1 cellular context compared by ENCODE assay signal in the genomic region with DNA sequence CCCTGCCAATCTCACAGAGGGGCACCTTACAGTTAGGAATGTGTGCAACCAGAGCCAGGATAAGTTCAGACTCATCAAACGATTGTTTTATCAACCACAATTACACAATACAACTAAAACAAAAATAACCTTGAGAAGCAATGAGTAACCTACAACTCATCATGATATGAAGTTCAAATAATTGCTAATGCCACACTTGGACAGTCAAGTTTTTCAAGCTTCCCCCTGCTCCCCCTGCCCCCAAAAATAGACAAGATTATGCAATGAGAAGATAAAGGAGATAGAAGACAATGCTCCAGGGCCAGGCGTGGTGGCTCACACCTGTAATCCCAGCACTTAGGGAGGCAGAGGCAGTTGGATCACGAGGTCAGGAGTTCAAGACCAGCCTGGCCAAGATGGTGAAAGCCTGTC.
TF ChIP-seq lines count a peak whose summit lies in the region.

No MANE protein-coding gene starts in this region.

TF ChIP-seq in HepG2, 621 proteins besides CTCF, POLR2A, EP300 and RAD21 (continued from another document and continues in another):
- TF ChIP-seq SP140L (CRISPR knock-in tag; IDR thresholded peaks at IDR 0.05; ENCODE audit: borderline replicate concordance): no peak
- TF ChIP-seq HNRNPH1 (optimal IDR thresholded peaks at IDR 0.05; ENCODE audit: low read depth, low read length): no peak
- TF ChIP-seq, protein P1, sequence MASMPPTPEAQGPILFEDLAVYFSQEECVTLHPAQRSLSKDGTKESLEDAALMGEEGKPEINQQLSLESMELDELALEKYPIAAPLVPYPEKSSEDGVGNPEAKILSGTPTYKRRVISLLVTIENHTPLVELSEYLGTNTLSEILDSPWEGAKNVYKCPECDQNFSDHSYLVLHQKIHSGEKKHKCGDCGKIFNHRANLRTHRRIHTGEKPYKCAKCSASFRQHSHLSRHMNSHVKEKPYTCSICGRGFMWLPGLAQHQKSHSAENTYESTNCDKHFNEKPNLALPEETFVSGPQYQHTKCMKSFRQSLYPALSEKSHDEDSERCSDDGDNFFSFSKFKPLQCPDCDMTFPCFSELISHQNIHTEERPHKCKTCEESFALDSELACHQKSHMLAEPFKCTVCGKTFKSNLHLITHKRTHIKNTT (CRISPR knock-in tag; IDR thresholded peaks at IDR 0.05): no peak
- peak; percentile 91 for TF ChIP-seq ZNF460 (CRISPR knock-in tag; IDR thresholded peaks at IDR 0.05; ENCODE audit: borderline replicate concordance)
- TF ChIP-seq, protein P2, sequence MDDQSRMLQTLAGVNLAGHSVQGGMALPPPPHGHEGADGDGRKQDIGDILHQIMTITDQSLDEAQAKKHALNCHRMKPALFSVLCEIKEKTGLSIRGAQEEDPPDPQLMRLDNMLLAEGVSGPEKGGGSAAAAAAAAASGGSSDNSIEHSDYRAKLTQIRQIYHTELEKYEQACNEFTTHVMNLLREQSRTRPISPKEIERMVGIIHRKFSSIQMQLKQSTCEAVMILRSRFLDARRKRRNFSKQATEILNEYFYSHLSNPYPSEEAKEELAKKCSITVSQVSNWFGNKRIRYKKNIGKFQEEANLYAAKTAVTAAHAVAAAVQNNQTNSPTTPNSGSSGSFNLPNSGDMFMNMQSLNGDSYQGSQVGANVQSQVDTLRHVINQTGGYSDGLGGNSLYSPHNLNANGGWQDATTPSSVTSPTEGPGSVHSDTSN (CRISPR knock-in tag; IDR thresholded peaks at IDR 0.05; ENCODE audit: borderline replicate concordance): no peak
- no peak for TF ChIP-seq KDM5A (IDR thresholded peaks at IDR 0.05; ENCODE audit: borderline replicate concordance, low read length)
- TF ChIP-seq PCBP1 (IDR thresholded peaks at IDR 0.05; ENCODE audit: borderline replicate concordance, low read depth, low read length): no peak
- TF ChIP-seq ZBED4 (CRISPR knock-in tag; IDR thresholded peaks at IDR 0.05; ENCODE audit: borderline replicate concordance): no peak
- no peak for TF ChIP-seq TBP (CRISPR knock-in tag; IDR thresholded peaks at IDR 0.05)
- no peak for TF ChIP-seq MAZ (IDR thresholded peaks at IDR 0.05; ENCODE audit: borderline replicate concordance, low read depth, low read length)
- no peak for TF ChIP-seq MAZ (CRISPR knock-in tag; IDR thresholded peaks at IDR 0.05; ENCODE audit: low read depth)
- TF ChIP-seq TAF1 (CRISPR knock-in tag; IDR thresholded peaks at IDR 0.05): no peak
- no peak for TF ChIP-seq TEAD3 (CRISPR knock-in tag; optimal IDR thresholded peaks at IDR 0.05; ENCODE audit: borderline replicate concordance)
- TF ChIP-seq, protein P3, sequence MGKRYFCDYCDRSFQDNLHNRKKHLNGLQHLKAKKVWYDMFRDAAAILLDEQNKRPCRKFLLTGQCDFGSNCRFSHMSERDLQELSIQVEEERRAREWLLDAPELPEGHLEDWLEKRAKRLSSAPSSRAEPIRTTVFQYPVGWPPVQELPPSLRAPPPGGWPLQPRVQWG (CRISPR knock-in tag; IDR thresholded peaks at IDR 0.05; ENCODE audit: borderline replicate concordance, low read depth): no peak
- no peak for TF ChIP-seq NFE2L2 (IDR thresholded peaks at IDR 0.05; ENCODE audit: low read length)
- no peak for TF ChIP-seq RFXANK (CRISPR knock-in tag; IDR thresholded peaks at IDR 0.05)
- no peak for TF ChIP-seq ZNF337 (CRISPR knock-in tag; IDR thresholded peaks at IDR 0.05; ENCODE audit: borderline replicate concordance, low read depth)
- no peak for TF ChIP-seq AGO1 (IDR thresholded peaks at IDR 0.05; ENCODE audit: low read depth, low read length, poor library complexity, severe bottlenecking)
- TF ChIP-seq ZNF543 (CRISPR knock-in tag; IDR thresholded peaks at IDR 0.05): no peak
- no peak for TF ChIP-seq REL (CRISPR knock-in tag; conservative IDR thresholded peaks at IDR 0.05)
- no peak for TF ChIP-seq ZFP36L2 (CRISPR knock-in tag; IDR thresholded peaks at IDR 0.05)
- no peak for TF ChIP-seq ZNF784 (CRISPR knock-in tag; IDR thresholded peaks at IDR 0.05; ENCODE audit: borderline replicate concordance)
- TF ChIP-seq CERS6 (CRISPR knock-in tag; IDR thresholded peaks at IDR 0.05): no peak
- TF ChIP-seq, protein P4, sequence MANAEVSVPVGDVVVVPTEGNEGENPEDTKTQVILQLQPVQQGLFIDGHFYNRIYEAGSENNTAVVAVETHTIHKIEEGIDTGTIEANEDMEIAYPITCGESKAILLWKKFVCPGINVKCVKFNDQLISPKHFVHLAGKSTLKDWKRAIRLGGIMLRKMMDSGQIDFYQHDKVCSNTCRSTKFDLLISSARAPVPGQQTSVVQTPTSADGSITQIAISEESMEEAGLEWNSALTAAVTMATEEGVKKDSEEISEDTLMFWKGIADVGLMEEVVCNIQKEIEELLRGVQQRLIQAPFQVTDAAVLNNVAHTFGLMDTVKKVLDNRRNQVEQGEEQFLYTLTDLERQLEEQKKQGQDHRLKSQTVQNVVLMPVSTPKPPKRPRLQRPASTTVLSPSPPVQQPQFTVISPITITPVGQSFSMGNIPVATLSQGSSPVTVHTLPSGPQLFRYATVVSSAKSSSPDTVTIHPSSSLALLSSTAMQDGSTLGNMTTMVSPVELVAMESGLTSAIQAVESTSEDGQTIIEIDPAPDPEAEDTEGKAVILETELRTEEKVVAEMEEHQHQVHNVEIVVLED (CRISPR knock-in tag; IDR thresholded peaks at IDR 0.05; ENCODE audit: borderline replicate concordance): no peak
- TF ChIP-seq ZNF253 (CRISPR knock-in tag; IDR thresholded peaks at IDR 0.05; ENCODE audit: borderline replicate concordance): no peak
- no peak for TF ChIP-seq ZFP1 (CRISPR knock-in tag; IDR thresholded peaks at IDR 0.05)
- TF ChIP-seq ZNF589 (CRISPR knock-in tag; conservative IDR thresholded peaks at IDR 0.05): no peak
- TF ChIP-seq ZNF17 (CRISPR knock-in tag; IDR thresholded peaks at IDR 0.05): no peak
- TF ChIP-seq REXO4 (CRISPR knock-in tag; IDR thresholded peaks at IDR 0.05; ENCODE audit: borderline replicate concordance): no peak
- TF ChIP-seq ZNF776 (CRISPR knock-in tag; IDR thresholded peaks at IDR 0.05): no peak
- TF ChIP-seq, protein P5, sequence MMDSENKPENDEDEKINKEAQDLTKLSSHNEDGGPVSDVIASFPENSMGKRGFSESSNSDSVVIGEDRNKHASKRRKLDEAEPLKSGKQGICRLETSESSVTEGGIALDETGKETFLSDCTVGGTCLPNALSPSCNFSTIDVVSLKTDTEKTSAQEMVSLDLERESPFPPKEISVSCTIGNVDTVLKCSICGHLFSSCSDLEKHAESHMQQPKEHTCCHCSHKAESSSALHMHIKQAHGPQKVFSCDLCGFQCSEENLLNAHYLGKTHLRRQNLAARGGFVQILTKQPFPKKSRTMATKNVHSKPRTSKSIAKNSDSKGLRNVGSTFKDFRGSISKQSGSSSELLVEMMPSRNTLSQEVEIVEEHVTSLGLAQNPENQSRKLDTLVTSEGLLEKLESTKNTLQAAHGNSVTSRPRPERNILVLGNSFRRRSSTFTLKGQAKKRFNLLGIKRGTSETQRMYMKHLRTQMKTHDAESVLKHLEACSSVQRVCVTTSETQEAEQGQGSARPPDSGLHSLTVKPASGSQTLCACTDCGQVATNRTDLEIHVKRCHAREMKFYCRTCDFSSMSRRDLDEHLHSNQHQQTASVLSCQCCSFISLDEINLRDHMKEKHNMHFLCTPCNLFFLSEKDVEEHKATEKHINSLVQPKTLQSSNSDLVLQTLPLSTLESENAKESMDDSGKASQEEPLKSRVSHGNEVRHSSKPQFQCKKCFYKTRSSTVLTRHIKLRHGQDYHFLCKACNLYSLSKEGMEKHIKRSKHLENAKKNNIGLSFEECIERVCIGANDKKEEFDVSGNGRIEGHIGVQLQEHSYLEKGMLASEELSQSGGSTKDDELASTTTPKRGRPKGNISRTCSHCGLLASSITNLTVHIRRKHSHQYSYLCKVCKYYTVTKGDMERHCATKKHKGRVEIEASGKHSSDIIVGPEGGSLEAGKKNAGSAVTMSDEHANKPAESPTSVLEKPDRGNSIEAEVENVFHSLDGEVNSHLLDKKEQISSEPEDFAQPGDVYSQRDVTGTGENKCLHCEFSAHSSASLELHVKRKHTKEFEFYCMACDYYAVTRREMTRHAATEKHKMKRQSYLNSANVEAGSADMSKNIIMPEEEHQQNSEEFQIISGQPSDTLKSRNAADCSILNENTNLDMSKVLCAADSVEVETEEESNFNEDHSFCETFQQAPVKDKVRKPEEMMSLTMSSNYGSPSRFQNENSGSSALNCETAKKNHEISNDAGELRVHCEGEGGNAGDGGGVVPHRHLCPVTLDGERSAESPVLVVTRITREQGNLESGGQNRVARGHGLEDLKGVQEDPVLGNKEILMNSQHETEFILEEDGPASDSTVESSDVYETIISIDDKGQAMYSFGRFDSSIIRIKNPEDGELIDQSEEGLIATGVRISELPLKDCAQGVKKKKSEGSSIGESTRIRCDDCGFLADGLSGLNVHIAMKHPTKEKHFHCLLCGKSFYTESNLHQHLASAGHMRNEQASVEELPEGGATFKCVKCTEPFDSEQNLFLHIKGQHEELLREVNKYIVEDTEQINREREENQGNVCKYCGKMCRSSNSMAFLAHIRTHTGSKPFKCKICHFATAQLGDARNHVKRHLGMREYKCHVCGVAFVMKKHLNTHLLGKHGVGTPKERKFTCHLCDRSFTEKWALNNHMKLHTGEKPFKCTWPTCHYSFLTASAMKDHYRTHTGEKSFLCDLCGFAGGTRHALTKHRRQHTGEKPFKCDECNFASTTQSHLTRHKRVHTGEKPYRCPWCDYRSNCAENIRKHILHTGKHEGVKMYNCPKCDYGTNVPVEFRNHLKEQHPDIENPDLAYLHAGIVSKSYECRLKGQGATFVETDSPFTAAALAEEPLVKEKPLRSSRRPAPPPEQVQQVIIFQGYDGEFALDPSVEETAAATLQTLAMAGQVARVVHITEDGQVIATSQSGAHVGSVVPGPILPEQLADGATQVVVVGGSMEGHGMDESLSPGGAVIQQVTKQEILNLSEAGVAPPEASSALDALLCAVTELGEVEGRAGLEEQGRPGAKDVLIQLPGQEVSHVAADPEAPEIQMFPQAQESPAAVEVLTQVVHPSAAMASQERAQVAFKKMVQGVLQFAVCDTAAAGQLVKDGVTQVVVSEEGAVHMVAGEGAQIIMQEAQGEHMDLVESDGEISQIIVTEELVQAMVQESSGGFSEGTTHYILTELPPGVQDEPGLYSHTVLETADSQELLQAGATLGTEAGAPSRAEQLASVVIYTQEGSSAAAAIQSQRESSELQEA (CRISPR knock-in tag; IDR thresholded peaks at IDR 0.05; ENCODE audit: not compliant biosample characterization): no peak
- no peak for TF ChIP-seq NPAS2 (CRISPR knock-in tag; IDR thresholded peaks at IDR 0.05; ENCODE audit: borderline replicate concordance)
- TF ChIP-seq ZNF367 (CRISPR knock-in tag; IDR thresholded peaks at IDR 0.05; ENCODE audit: borderline replicate concordance): no peak
- TF ChIP-seq SMAD3 (CRISPR knock-in tag; IDR thresholded peaks at IDR 0.05): no peak
- no peak for TF ChIP-seq ZNF598 (CRISPR knock-in tag; IDR thresholded peaks at IDR 0.05; ENCODE audit: borderline replicate concordance)
- TF ChIP-seq ZNF83 (CRISPR knock-in tag; IDR thresholded peaks at IDR 0.05; ENCODE audit: borderline replicate concordance): no peak
- TF ChIP-seq, protein P6, sequence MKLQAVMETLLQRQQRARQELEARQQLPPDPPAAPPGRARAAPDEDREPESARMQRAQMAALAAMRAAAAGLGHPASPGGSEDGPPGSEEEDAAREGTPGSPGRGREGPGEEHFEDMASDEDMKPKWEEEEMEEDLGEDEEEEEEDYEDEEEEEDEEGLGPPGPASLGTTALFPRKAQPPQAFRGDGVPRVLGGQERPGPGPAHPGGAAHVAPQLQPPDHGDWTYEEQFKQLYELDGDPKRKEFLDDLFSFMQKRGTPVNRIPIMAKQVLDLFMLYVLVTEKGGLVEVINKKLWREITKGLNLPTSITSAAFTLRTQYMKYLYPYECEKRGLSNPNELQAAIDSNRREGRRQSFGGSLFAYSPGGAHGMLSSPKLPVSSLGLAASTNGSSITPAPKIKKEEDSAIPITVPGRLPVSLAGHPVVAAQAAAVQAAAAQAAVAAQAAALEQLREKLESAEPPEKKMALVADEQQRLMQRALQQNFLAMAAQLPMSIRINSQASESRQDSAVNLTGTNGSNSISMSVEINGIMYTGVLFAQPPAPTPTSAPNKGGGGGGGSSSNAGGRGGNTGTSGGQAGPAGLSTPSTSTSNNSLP (IDR thresholded peaks at IDR 0.05; ENCODE audit: low read depth, low read length): peak; percentile 91
- no peak for TF ChIP-seq DPF2 (CRISPR knock-in tag; IDR thresholded peaks at IDR 0.05; ENCODE audit: borderline replicate concordance, low read depth)
- TF ChIP-seq SNAI1 (CRISPR knock-in tag; IDR thresholded peaks at IDR 0.05; ENCODE audit: borderline replicate concordance): no peak
